In the genomic region with DNA sequence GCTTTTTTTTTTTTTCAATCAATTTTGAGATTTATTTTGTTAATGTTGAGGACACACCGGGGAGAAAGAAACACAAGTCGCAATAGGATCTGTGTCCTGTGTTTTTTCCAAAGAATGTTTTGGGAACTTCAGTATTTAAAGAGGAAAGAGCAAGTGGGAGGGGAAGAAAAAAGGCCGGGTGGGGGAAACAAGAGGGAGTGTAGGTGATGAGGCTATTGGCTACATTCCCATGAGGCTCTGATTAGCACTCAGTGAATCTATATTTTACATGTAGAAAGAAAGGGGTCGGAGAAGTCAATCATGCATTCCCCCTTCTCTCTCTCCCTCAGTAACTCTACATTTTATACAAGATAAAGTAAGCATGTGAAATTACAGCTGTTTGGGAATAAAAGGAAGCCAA, we compare ENCODE assay signal across 13 cellular contexts. TPM values are rescaled to one million over a fixed set of nuclear protein-coding genes. Genes with fewer than 3 reads are reported as not detected.
A peak's percentile ranks its signal among the peaks of the same experiment; 100 is the strongest.
DNase-seq lines count a peak whose midpoint lies in the region; ATAC-seq, FAIRE-seq and TF ChIP-seq lines count a peak whose summit lies in the region.
"Had no signal": no experiment of that assay in that cellular context is flagged by ENCODE, and none has a peak within 500 bp of the region (broad histone marks: within the 10 kb centered on the region; RNA-seq: fewer than 3 reads in every experiment).

No MANE protein-coding gene starts in this region.

- H3K4me1 ChIP-seq in K562 (replicated peaks in 1 of 2; ENCODE audit: control insufficient read depth in 2 of 2, insufficient read depth in 2 of 2, low read length in 2 of 2), result peaks cover 0 to 4% of the 10 kb centered on the region in 2 experiments; a peak in 3 of 5 replicates
- peaks cover 0 to 16% (median 8%) of the 10 kb centered on the region in 4 donors for H3K4me1 ChIP-seq in liver (ENCODE audit: control insufficient read depth in 4 of 4, insufficient read depth in 4 of 4, low read length in 3 of 4)
- H3K4me1 ChIP-seq in tibial nerve, result peaks cover 0 to 59% (median 19%) of the 10 kb centered on the region in 4 donors

- H3K9ac ChIP-seq in K562 (ENCODE audit: insufficient read depth in 1 of 2, low read depth in 2 of 2, low read length in 2 of 2) (peak overlapping the region in 1 of 2 experiments; percentile 24; a peak in 1 of 4 replicates), liver (ENCODE audit: low read depth in 1 of 2, low read length in 2 of 2) (peak overlapping the region in 1 of 2 donors; percentile 38)

- H3K4me3 ChIP-seq in K562 (no peak overlapping the region), liver (ENCODE audit: low read depth in 1 of 3, low read length in 3 of 3) (no peak overlapping the region), tibial nerve (no peak overlapping the region)
- H3K4me3 ChIP-seq: SK-N-MC had no signal

- no peaks in the 10 kb centered on the region for H3K9me3 ChIP-seq in K562 (replicated peaks; ENCODE audit: control insufficient read depth, insufficient read depth, low read depth, low read length)
- no peaks in the 10 kb centered on the region for H3K9me3 ChIP-seq in liver (ENCODE audit: control insufficient read depth in 4 of 4, low read length in 3 of 4)
- H3K9me3 ChIP-seq in tibial nerve, result no peaks in the 10 kb centered on the region

- FAIRE-seq in K562 (lab: Jason Lieb, UNC) (no peak), H54 (lab: Jason Lieb, UNC) (no peak)

- 26% methylated on average over 4 of the region's 4 CpGs for WGBS in K562 (ENCODE audit: insufficient coverage, low coverage, missing lambda C conversion rate)
- WGBS in liver, result 71% methylated on average over 4 of the region's 4 CpGs
- WGBS in tibial nerve, 2 donors, result 41 to 43% methylated on average over 4 of the region's 4 CpGs

- H3K27me3 ChIP-seq in K562 (ENCODE audit: control insufficient read depth in 2 of 2, insufficient read depth in 2 of 2, low read length in 2 of 2) (no peaks in the 10 kb centered on the region), liver (ENCODE audit: control insufficient read depth in 4 of 4, insufficient read depth in 4 of 4, low read length in 3 of 4) (no peaks in the 10 kb centered on the region), tibial nerve (no peaks in the 10 kb centered on the region)

- POLR2A ChIA-PET in K562 (lab: Yijun Ruan, JAX), result no interaction called here

- TF ChIP-seq POLR2A in K562 (conservative IDR thresholded peaks at IDR 0.05), result no peak
- TF ChIP-seq POLR2A in tibial nerve (IDR thresholded peaks at IDR 0.05), result no peak
- TF ChIP-seq POLR2A in H54 (IDR thresholded peaks at IDR 0.05; ENCODE audit: low read depth, low read length), result no peak

- H2AFZ ChIP-seq in K562 (ENCODE audit: low read depth, low read length), result no peak overlapping the region

- CTCF ChIA-PET in K562 (lab: Yijun Ruan, JAX; ENCODE audit: low intra/inter-chr PET ratio), result no interaction called here

- H3K27ac ChIP-seq in K562 (ENCODE audit: extremely low read depth, low read depth, low read length) (peak overlapping the region; percentile 33; the same call in 1 of the 3 replicates), liver (ENCODE audit: low read depth in 1 of 2, low read length in 2 of 2) (peak overlapping the region; percentile 5 to 40), tibial nerve (peak overlapping the region; percentile 21 to 76 (median 60))
- H3K27ac ChIP-seq: SK-N-MC had no signal

- BruUV-seq in K562 (replicated peaks; lab: Mats Ljungman, UMichigan), result no TSS peak

- intact Hi-C loops in K562 (cut with micrococcal nuclease), result no loop called here

- DNase-seq in NAMALWA (ENCODE audit: low spot score) (peak; percentile 55), K562 (ENCODE audit: extremely low read depth in 1 of 4, low spot score in 3 of 4) (no peak), tibial nerve (ENCODE audit: low spot score in 2 of 2) (no peak), H54 (ENCODE audit: insufficient read length, low spot score) (no peak)
- DNase-seq: activated CD4-positive, alpha-beta T cell treated with anti-CD3 and anti-CD28 coated beads for 4 hours; cortex of kidney; DMS153; MV-4-11 had no signal

- TF ChIP-seq RAD21 in K562 (CRISPR knock-in tag; conservative IDR thresholded peaks at IDR 0.05 in 1 of 2, IDR thresholded peaks at IDR 0.05 in 1 of 2) (no peak), liver (IDR thresholded peaks at IDR 0.05) (no peak)

- H4K20me1 ChIP-seq in K562 (replicated peaks; ENCODE audit: control insufficient read depth, insufficient read depth, low read length), result no peaks in the 10 kb centered on the region

- ATAC-seq in K562, result no peak
- ATAC-seq in GM18519 (IDR thresholded peaks at IDR 0.05; ENCODE audit: low FRiP score, unreplicated experiment), result no peak
- no peak for ATAC-seq in HG03045 (IDR thresholded peaks at IDR 0.05; ENCODE audit: unreplicated experiment)
- ATAC-seq: activated T-helper 17 cell treated with anti-CD3 and anti-CD28 coated beads, Interleukin-2, amount 50 U/mL, for 72 hours had no signal

- H3K4me2 ChIP-seq in K562 (ENCODE audit: insufficient read depth, low read length), result peak overlapping the region; percentile 33; the same call in 1 of the 2 replicates

- H3K79me2 ChIP-seq in K562 (ENCODE audit: control insufficient read depth, insufficient read depth, low read length), result peaks cover 69% of the 10 kb centered on the region

- no peaks in the 10 kb centered on the region for H3K9me1 ChIP-seq in K562 (ENCODE audit: control insufficient read depth, insufficient read depth, low read length)

- TF ChIP-seq CTCF in K562 (IDR thresholded peaks at IDR 0.05 in 2 of 3, conservative IDR thresholded peaks at IDR 0.05 in 1 of 3; ENCODE audit: insufficient read depth in 2 of 3, low read depth in 1 of 3, low read length in 3 of 3) (no peak), liver (IDR thresholded peaks at IDR 0.05; ENCODE audit: low read depth, low read length, missing input control) (no peak), tibial nerve (IDR thresholded peaks at IDR 0.05) (no peak)

- TF ChIP-seq EP300 in K562 (IDR thresholded peaks at IDR 0.05; ENCODE audit: low read length) (no peak), tibial nerve (IDR thresholded peaks at IDR 0.05) (no peak)

- H3K36me3 ChIP-seq in K562 (ENCODE audit: control insufficient read depth, insufficient read depth, low read length), result peaks cover 5% of the 10 kb centered on the region; the same call in 1 of the 3 replicates
- H3K36me3 ChIP-seq in liver (ENCODE audit: control insufficient read depth in 4 of 4, insufficient read depth in 3 of 4, low read depth in 1 of 4, low read length in 3 of 4), result peaks cover 0 to 2% (median 0%) of the 10 kb centered on the region in 4 donors
- H3K36me3 ChIP-seq in tibial nerve, result peaks cover 0 to under 1% (median 0%) of the 10 kb centered on the region in 3 donors

- in situ Hi-C loops in K562 (cut with MboI), result no loop called here

TF ChIP-seq in K562, 482 proteins besides CTCF, POLR2A, EP300 and RAD21:
- TF ChIP-seq, protein P1, sequence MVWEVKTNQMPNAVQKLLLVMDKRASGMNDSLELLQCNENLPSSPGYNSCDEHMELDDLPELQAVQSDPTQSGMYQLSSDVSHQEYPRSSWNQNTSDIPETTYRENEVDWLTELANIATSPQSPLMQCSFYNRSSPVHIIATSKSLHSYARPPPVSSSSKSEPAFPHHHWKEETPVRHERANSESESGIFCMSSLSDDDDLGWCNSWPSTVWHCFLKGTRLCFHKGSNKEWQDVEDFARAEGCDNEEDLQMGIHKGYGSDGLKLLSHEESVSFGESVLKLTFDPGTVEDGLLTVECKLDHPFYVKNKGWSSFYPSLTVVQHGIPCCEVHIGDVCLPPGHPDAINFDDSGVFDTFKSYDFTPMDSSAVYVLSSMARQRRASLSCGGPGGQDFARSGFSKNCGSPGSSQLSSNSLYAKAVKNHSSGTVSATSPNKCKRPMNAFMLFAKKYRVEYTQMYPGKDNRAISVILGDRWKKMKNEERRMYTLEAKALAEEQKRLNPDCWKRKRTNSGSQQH (CRISPR knock-in tag; IDR thresholded peaks at IDR 0.05), result no peak
- 0 out of 2 replicates have a peak, but pooled peaks have one; percentile 6 for TF ChIP-seq NFIC (IDR thresholded peaks at IDR 0.05)

TF ChIP-seq in liver, 16 proteins besides CTCF, POLR2A, EP300 and RAD21 (continues in another document):
- TF ChIP-seq, protein P2, sequence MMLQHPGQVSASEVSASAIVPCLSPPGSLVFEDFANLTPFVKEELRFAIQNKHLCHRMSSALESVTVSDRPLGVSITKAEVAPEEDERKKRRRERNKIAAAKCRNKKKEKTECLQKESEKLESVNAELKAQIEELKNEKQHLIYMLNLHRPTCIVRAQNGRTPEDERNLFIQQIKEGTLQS (IDR thresholded peaks at IDR 0.05), result no peak

RNA-seq across cellular contexts. Expression of a gene that starts 4.1 kb away (rescaled TPM):
- 28.2 and 91.1 TPM in 2 replicates for total RNA-seq in K562 (2011; cell fraction: chromatin; rRNA removed; ENCODE audit: low replicate concordance)
- total RNA-seq in K562 (2011; cell fraction: nucleolus; rRNA removed), result 21.7 and 23.7 TPM in 2 replicates
- total RNA-seq in K562 (2011; cell fraction: nucleoplasm; rRNA removed), result 43.6 and 85.3 TPM in 2 replicates
- 7.0 and 9.8 TPM in 2 replicates for total RNA-seq in K562 (2014; rRNA removed)
- total RNA-seq in K562 (2014; rRNA removed; fragmentation: Illumina TruSeq; extraction: Trizol), result 23.4 and 27.9 TPM in 2 replicates
- 21.7 and 25.0 TPM in 2 replicates for total RNA-seq in K562 (2015; rRNA removed; fragmentation: Illumina TruSeq; extraction: Trizol)
- total RNA-seq in K562 (2021), result 12.0 and 12.7 TPM in 2 replicates
- polyA plus RNA-seq in K562 (2011; rRNA removed), result 7.3 and 9.3 TPM in 2 replicates
- polyA plus RNA-seq in K562 (2011; cell fraction: cytosol; rRNA removed), result 0.45 and 1.6 TPM in 2 replicates
- polyA plus RNA-seq in K562 (2011; cell fraction: nucleus; rRNA removed), result 5.6 and 8.3 TPM in 2 replicates
- polyA plus RNA-seq in K562 (2012), result 6.4 and 9.0 TPM in 2 replicates
- polyA plus RNA-seq in K562 (2014; fragmentation: Illumina TruSeq; extraction: Trizol), result 11.5 and 13.8 TPM in 2 replicates
- 10 to 100 TPM; 11.6 to 12.2 TPM for polyA plus RNA-seq in K562 (2014; fragmentation: Nextera tagmentation; extraction: Ambion mirVana)
- 7.9 and 9.1 TPM in 2 replicates for polyA plus RNA-seq in K562 (2014; rRNA removed)
- polyA minus RNA-seq in K562 (2011; rRNA and poly(A)+ RNA removed), result 9.9 and 12.1 TPM in 2 replicates
- 2.5 and 4.5 TPM in 2 replicates for polyA minus RNA-seq in K562 (2011; cell fraction: cytosol; rRNA and poly(A)+ RNA removed)
- 10.4 and 18.5 TPM in 2 replicates for polyA minus RNA-seq in K562 (2011; cell fraction: nucleus; rRNA and poly(A)+ RNA removed)
- total RNA-seq in liver, result 10 to 100 TPM in 1 of 2 donors, 1 to 10 TPM in 1; 6.4 to 20.8 TPM
- polyA plus RNA-seq in liver, result 1 to 10 TPM; 3.8 to 4.5 TPM
- 10 to 100 TPM; 13.8 to 26.4 (median 19.5) TPM for total RNA-seq in tibial nerve
